ENCODE assay signal across 18 cellular contexts in genomic region chr5:115396079-115396478, GRCh38.
"Had no signal": no experiment of that assay in that cellular context is flagged by ENCODE, and none has a peak within 500 bp of the region (broad histone marks: within the 10 kb centered on the region; RNA-seq: fewer than 3 reads in every experiment).

No MANE protein-coding gene starts in this region.

- FAIRE-seq: kidney, pancreas had no signal

- DNase-seq: effector memory CD8-positive, alpha-beta T cell; esophagus squamous epithelium; foreskin keratinocyte; head of caudate nucleus; kidney; left cardiac atrium; left ventricle myocardium superior; mesendoderm; naive B cell; occipital lobe; pancreas; right cardiac atrium; stimulated activated CD4-positive, alpha-beta T cell treated with anti-CD3 and anti-CD28 coated beads, Interleukin-15, amount 100 ng/mL, for 24 hours; stimulated activated CD4-positive, alpha-beta T cell treated with anti-CD3 and anti-CD28 coated beads, Interleukin-2, amount 100 ng/mL, for 24 hours; stimulated activated CD4-positive, alpha-beta T cell treated with anti-CD3 and anti-CD28 coated beads, Interleukin-4, amount 100 ng/mL, for 4 hours; stimulated activated naive CD4-positive, alpha-beta T cell; stomach; substantia nigra had no signal

- ATAC-seq: effector memory CD8-positive, alpha-beta T cell; foreskin keratinocyte; left cardiac atrium; left ventricle myocardium superior; pancreas; right cardiac atrium had no signal
